In the genomic region with DNA sequence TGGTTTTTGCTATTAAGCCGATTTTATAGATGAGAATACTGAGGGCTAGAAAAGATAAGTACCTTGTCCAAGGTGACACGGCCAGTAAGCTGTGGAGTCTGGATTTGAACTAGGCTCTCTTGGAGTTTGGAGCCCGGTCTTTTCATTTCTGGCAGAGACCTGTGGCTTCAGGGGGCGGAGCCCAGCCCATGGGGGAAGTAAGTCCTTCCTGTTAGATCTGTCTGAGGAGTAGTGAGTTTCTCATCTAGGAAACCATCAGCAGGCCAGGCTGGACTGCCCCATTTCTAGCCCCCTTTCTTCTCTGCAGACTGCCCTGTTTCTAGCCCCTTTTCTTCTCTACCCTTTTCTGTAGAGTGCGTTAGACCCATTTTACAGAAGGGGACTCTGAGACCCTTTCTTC, we compare ENCODE assay signal across 8 cellular contexts. TPM values are rescaled to one million over a fixed set of nuclear protein-coding genes. Genes with fewer than 3 reads are reported as not detected.
DNase-seq lines count a peak whose midpoint lies in the region; ATAC-seq and TF ChIP-seq lines count a peak whose summit lies in the region.

No MANE protein-coding gene starts in this region.

- CTCF ChIA-PET in SK-N-SH (lab: Yijun Ruan, JAX) = interaction anchor here (1.9 to 3.8 kb wide), 3 partner anchors 8 to 247 kb away, joined by 5 to 25 read pairs (median 5); no protein-coding TSS in a partner anchor

- H3K36me3 Mint-ChIP-seq in glutamatergic neuron (ENCODE audit: unreplicated experiment) = peaks cover 6% of the 10 kb centered on the region

- intact Hi-C loops in right cardiac atrium (cut with DNase I) = loop anchor here in 1 of 4 donors (10.0 kb wide), 1 partner anchor 84 kb away; no protein-coding TSS in a partner anchor

- peaks cover 2% of the 10 kb centered on the region for H3K9me3 Mint-ChIP-seq in glutamatergic neuron (ENCODE audit: unreplicated experiment)

- peak in 1 of 2 donors; percentile 9 for ATAC-seq in right cardiac atrium

- H3K9me2 ChIP-seq in GM23248 (ENCODE audit: insufficient read depth) = no peaks in the 10 kb centered on the region
- H3K9me2 ChIP-seq in SK-N-SH = no peaks in the 10 kb centered on the region

- H4K20me1 ChIP-seq in GM23248 (ENCODE audit: insufficient read depth) (no peaks in the 10 kb centered on the region), SK-N-SH (ENCODE audit: insufficient read depth) (no peaks in the 10 kb centered on the region)

- TF ChIP-seq EP300 in SK-N-SH (IDR thresholded peaks at IDR 0.05; ENCODE audit: borderline replicate concordance in 1 of 2, low read depth in 1 of 2, low read length in 1 of 2) = no peak

- H3K9me3 ChIP-seq in GM23248 (ENCODE audit: low read depth) = no peaks in the 10 kb centered on the region
- no peaks in the 10 kb centered on the region for H3K9me3 ChIP-seq in right cardiac atrium (ENCODE audit: control insufficient read depth, low read length)
- no peaks in the 10 kb centered on the region for H3K9me3 ChIP-seq in SK-N-SH

- H3K4me1 Mint-ChIP-seq in glutamatergic neuron (ENCODE audit: low read depth, unreplicated experiment) = no peaks in the 10 kb centered on the region

- H3K27me3 Mint-ChIP-seq in glutamatergic neuron (ENCODE audit: unreplicated experiment) = peaks cover 9% of the 10 kb centered on the region

- TF ChIP-seq CTCF in SK-N-SH (IDR thresholded peaks at IDR 0.05) = no peak
- TF ChIP-seq CTCF in GM10266 (IDR thresholded peaks at IDR 0.05; ENCODE audit: control insufficient read depth, insufficient read depth, low read depth, missing control alignments) = no peak
- no peak for TF ChIP-seq CTCF in glutamatergic neuron (IDR thresholded peaks at IDR 0.05; ENCODE audit: partially characterized antibody, unreplicated experiment)

- in situ Hi-C loops in GM23248 (cut with MboI) = loop anchor here (25.0 kb wide), 1 partner anchor 442 kb away; a partner anchor contains a TSS

- H3K36me3 ChIP-seq in GM23248 (ENCODE audit: low read depth) (no peaks in the 10 kb centered on the region), SK-N-SH (replicated peaks in 1 of 2; ENCODE audit: control insufficient read depth in 1 of 2, insufficient read depth in 2 of 2, low read length in 1 of 2) (no peaks in the 10 kb centered on the region)

- H3K79me2 ChIP-seq in GM23248 (ENCODE audit: insufficient read depth) = peaks cover 12% of the 10 kb centered on the region; the same call in 1 of the 2 replicates
- no peaks in the 10 kb centered on the region for H3K79me2 ChIP-seq in SK-N-SH (ENCODE audit: insufficient read depth)

- no peaks in the 10 kb centered on the region for H3K27me3 ChIP-seq in GM23248 (replicated peaks; ENCODE audit: insufficient read depth)
- H3K27me3 ChIP-seq in right cardiac atrium (ENCODE audit: control insufficient read depth, insufficient read depth) = no peaks in the 10 kb centered on the region
- H3K27me3 ChIP-seq in SK-N-SH (ENCODE audit: insufficient read depth) = no peaks in the 10 kb centered on the region

- H3K4me3 ChIP-seq in GM23248 (peak overlapping the region; percentile 75), right cardiac atrium (ENCODE audit: low read length) (peak overlapping the region; percentile 38), SK-N-SH (ENCODE audit: low read depth in 2 of 2, low read length in 1 of 2) (no peak overlapping the region)

- H3K4me3 Mint-ChIP-seq in glutamatergic neuron (ENCODE audit: unreplicated experiment) = no peak overlapping the region

- H3K9ac ChIP-seq in GM23248 = peak overlapping the region; percentile 69
- no peak overlapping the region for H3K9ac ChIP-seq in SK-N-SH

- no peak for TF ChIP-seq RAD21 in SK-N-SH (IDR thresholded peaks at IDR 0.05; ENCODE audit: low read length)

- H3F3A ChIP-seq in GM23248 (ENCODE audit: insufficient read depth) (no peaks in the 10 kb centered on the region; the same call in 1 of the 2 replicates), SK-N-SH (replicated peaks; ENCODE audit: insufficient read depth) (no peaks in the 10 kb centered on the region)

- peak overlapping the region; percentile 73 for H2AFZ ChIP-seq in GM23248
- H2AFZ ChIP-seq in SK-N-SH (ENCODE audit: low read depth) = no peak overlapping the region

- H3K4me2 ChIP-seq in GM23248 (ENCODE audit: unreplicated experiment) (peak overlapping the region; percentile 86), SK-N-SH (no peak overlapping the region)

- DNase-seq in AML-193 (lab: John Stamatoyannopoulos, UW) = peak; percentile 57 to 64
- DNase-seq in GM23248 = no peak
- DNase-seq in SKM-1 treated with dmso at 0.1 percent for 144 hours (lab: John Stamatoyannopoulos, UW; ENCODE audit: unreplicated experiment) = peak; percentile 62
- DNase-seq in right cardiac atrium = peak in 2 of 3 donors; percentile 79 to 80
- DNase-seq in SK-N-SH = no peak
- DNase-seq in GM10266 (ENCODE audit: extremely low spot score) = no peak
- DNase-seq in glutamatergic neuron = no peak
- DNase-seq in caudate nucleus (lab: John Stamatoyannopoulos, UW) = no peak

- H3K27ac ChIP-seq in GM23248 = no peak overlapping the region
- no peak overlapping the region for H3K27ac ChIP-seq in right cardiac atrium (ENCODE audit: low read length)
- H3K27ac ChIP-seq in SK-N-SH (ENCODE audit: low read depth in 2 of 2, low read length in 1 of 2) = no peak overlapping the region
- no peak overlapping the region for H3K27ac ChIP-seq in caudate nucleus (ENCODE audit: low read depth, low read length)

- H3K27ac Mint-ChIP-seq in glutamatergic neuron (ENCODE audit: unreplicated experiment) = no peak overlapping the region

- POLR2A ChIA-PET in SK-N-SH (lab: Yijun Ruan, JAX) = no interaction called here

- WGBS in GM23248 (ENCODE audit: low coverage in 1 of 2, low lambda C conversion rate in 2 of 2, missing lambda C conversion rate in 2 of 2), 2 experiments = 61 to 69% methylated on average over 5 of the region's 5 CpGs
- 69% methylated on average over 5 of the region's 5 CpGs for WGBS in right cardiac atrium
- 90% methylated on average over 5 of the region's 5 CpGs for WGBS in SK-N-SH (ENCODE audit: low lambda C conversion rate)

- H3K4me1 ChIP-seq in GM23248 (ENCODE audit: insufficient read depth) = peaks cover 12% of the 10 kb centered on the region
- no peaks in the 10 kb centered on the region for H3K4me1 ChIP-seq in right cardiac atrium (ENCODE audit: control insufficient read depth, insufficient read depth, low read length)
- peaks cover 0 to 11% of the 10 kb centered on the region in 2 experiments; a peak in 2 of 4 replicates for H3K4me1 ChIP-seq in SK-N-SH (ENCODE audit: control insufficient read depth in 1 of 2, insufficient read depth in 2 of 2, low read depth in 1 of 2, low read length in 1 of 2)

TF ChIP-seq in SK-N-SH, 30 proteins besides CTCF, POLR2A, EP300 and RAD21:
- TF ChIP-seq TCF12 (IDR thresholded peaks at IDR 0.05) (no peak), GABPA (IDR thresholded peaks at IDR 0.05; ENCODE audit: low read depth) (no peak), POLR2AphosphoS5 (IDR thresholded peaks at IDR 0.05; ENCODE audit: low read depth, low read length) (no peak), NFIC (IDR thresholded peaks at IDR 0.05; ENCODE audit: borderline replicate concordance) (no peak), EZH2phosphoT487 (IDR thresholded peaks at IDR 0.05; ENCODE audit: borderline replicate concordance, low read depth) (no peak), ELF1 (IDR thresholded peaks at IDR 0.05) (no peak)
- TF ChIP-seq, protein P1, sequence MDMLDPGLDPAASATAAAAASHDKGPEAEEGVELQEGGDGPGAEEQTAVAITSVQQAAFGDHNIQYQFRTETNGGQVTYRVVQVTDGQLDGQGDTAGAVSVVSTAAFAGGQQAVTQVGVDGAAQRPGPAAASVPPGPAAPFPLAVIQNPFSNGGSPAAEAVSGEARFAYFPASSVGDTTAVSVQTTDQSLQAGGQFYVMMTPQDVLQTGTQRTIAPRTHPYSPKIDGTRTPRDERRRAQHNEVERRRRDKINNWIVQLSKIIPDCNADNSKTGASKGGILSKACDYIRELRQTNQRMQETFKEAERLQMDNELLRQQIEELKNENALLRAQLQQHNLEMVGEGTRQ (IDR thresholded peaks at IDR 0.05; ENCODE audit: borderline replicate concordance, low read depth, low read length) = no peak
- TF ChIP-seq, protein P2, sequence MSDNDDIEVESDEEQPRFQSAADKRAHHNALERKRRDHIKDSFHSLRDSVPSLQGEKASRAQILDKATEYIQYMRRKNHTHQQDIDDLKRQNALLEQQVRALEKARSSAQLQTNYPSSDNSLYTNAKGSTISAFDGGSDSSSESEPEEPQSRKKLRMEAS (IDR thresholded peaks at IDR 0.05; ENCODE audit: low read depth) = no peak
TF ChIP-seq in SK-N-SH: peak in this region for 0.

RNA-seq across cellular contexts. Expression of a gene that starts 0.5 kb away (rescaled TPM):
- total RNA-seq in GM23248 (2014; rRNA removed; shearing (Covaris generic)) = 39.6 and 51.5 TPM in 2 replicates
- polyA plus RNA-seq in GM23248 (2016; fragmentation: Nextera tagmentation; extraction: Ambion mirVana) (43.8 and 44.9 TPM in 2 replicates), right cardiac atrium (4.5 TPM), SK-N-SH (2012; rRNA removed) (4.0 and 5.4 TPM in 2 replicates)
- total RNA-seq in right cardiac atrium (10 to 100 TPM; 11.7 to 29.2 (median 22.6) TPM), glutamatergic neuron (ENCODE audit: unreplicated experiment) (0.39 TPM)
- 3.2 and 4.4 TPM in 2 replicates for polyA plus RNA-seq in SK-N-SH (2012; cell fraction: cytosol; rRNA removed)
- 4.9 and 5.0 TPM in 2 replicates for polyA plus RNA-seq in SK-N-SH (2012; cell fraction: nucleus; rRNA removed)

Comparison
In these comparisons a context has a peak if more than half of its experiments do, and no peak if none do; other contexts are left out.
1. DNase-seq: peak in AML-193 (2 of 2), SKM-1 treated with dmso at 0.1 percent for 144 hours (single experiment) and right cardiac atrium (2 of 3); none in GM23248 (single experiment), SK-N-SH (single experiment), GM10266 (single experiment), glutamatergic neuron (single experiment) and caudate nucleus (0 of 61).
2. H3K4me3 ChIP-seq: peak in GM23248 (single experiment) and right cardiac atrium (single experiment); none in SK-N-SH (0 of 2).